21 cellular contexts compared by ENCODE assay signal in genomic region chr2:54480025-54480424, GRCh38.
DNase-seq lines count a peak whose midpoint lies in the region; ATAC-seq lines count a peak whose summit lies in the region.
"Had no signal": no experiment of that assay in that cellular context is flagged by ENCODE, and none has a peak within 500 bp of the region (broad histone marks: within the 10 kb centered on the region; RNA-seq: fewer than 3 reads in every experiment).

No MANE protein-coding gene starts in this region.

- DNase-seq in activated T-cell treated with anti-CD3 and anti-CD28 coated beads for 4 hours = no peak
- DNase-seq in middle frontal gyrus (ENCODE audit: extremely low spot score, low spot score) = no peak
- no peak for DNase-seq in stimulated activated CD4-positive, alpha-beta T cell treated with anti-CD3 and anti-CD28 coated beads, Interleukin-12 subunit alpha, Interleukin-12 subunit beta, amount 100 ng/mL, for 4 hours
- no peak for DNase-seq in UCSD-AML1 (lab: John Stamatoyannopoulos, UW; ENCODE audit: unreplicated experiment)
- DNase-seq: activated CD4-positive, CD25-positive, alpha-beta regulatory T cell treated with anti-CD3 and anti-CD28 coated beads, Interleukin-2, amount 50 U/mL, for 72 hours; naive thymus-derived CD4-positive, alpha-beta T cell; NCI-H1930; NCI-H524 treated with DMSO at 0.1 percent for 48 hours; posterior cingulate gyrus; spleen; T-helper 9 cell; upper lobe of right lung had no signal

- ATAC-seq in GM18870 (IDR thresholded peaks at IDR 0.05; ENCODE audit: unreplicated experiment) (peak; percentile 86), HG02623 (IDR thresholded peaks at IDR 0.05; ENCODE audit: unreplicated experiment) (peak; percentile 75), HG03520 (IDR thresholded peaks at IDR 0.05; ENCODE audit: unreplicated experiment) (peak; percentile 71)
- ATAC-seq: activated T-helper 17 cell treated with anti-CD3 and anti-CD28 coated beads, Interleukin-2, amount 50 U/mL, for 72 hours; naive thymus-derived CD4-positive, alpha-beta T cell; Panc1; stimulated activated memory B cell treated with anti-CD40 and anti-IgM and Interleukin-4, amounts not matched to agents 10 μg/mL and 1 μg/mL and 100 μg/mL, for 72 hours; upper lobe of right lung had no signal

- no peak overlapping the region for H3K9ac ChIP-seq in rectal smooth muscle tissue (ENCODE audit: low read length)

- H3K36me3 ChIP-seq in rectal smooth muscle tissue (ENCODE audit: control insufficient read depth, insufficient read depth, low read length) = no peaks in the 10 kb centered on the region
- H3K36me3 ChIP-seq: cardiac muscle cell, spleen, upper lobe of right lung had no signal

- no peak overlapping the region for H3K4me3 ChIP-seq in rectal smooth muscle tissue (ENCODE audit: low read length)
- H3K4me3 ChIP-seq: cardiac muscle cell, esophagus muscularis mucosa, spleen, upper lobe of right lung had no signal

- H3K27ac ChIP-seq in rectal smooth muscle tissue (ENCODE audit: low read depth, low read length) = peak overlapping the region; percentile 48
- H3K27ac ChIP-seq: spleen, upper lobe of right lung had no signal

- peaks cover 53% of the 10 kb centered on the region for H3K4me1 ChIP-seq in rectal smooth muscle tissue (ENCODE audit: control insufficient read depth, insufficient read depth, low read length)

- H3K27me3 ChIP-seq in rectal smooth muscle tissue (ENCODE audit: control insufficient read depth, insufficient read depth, low read length) = no peaks in the 10 kb centered on the region
- H3K27me3 ChIP-seq: cardiac muscle cell, esophagus muscularis mucosa, spleen, upper lobe of right lung had no signal
